ENCODE assay signal across 28 cellular contexts in genomic region chr1:45789601-45790000, GRCh38.
"Had no signal": no experiment of that assay in that cellular context is flagged by ENCODE, and none has a peak within 500 bp of the region (broad histone marks: within the 10 kb centered on the region; RNA-seq: fewer than 3 reads in every experiment).

No MANE protein-coding gene starts in this region.

- H3K4me1 Mint-ChIP-seq: endodermal cell, mesothelial cell of epicardium had no signal

- H3K4me3 Mint-ChIP-seq: dendritic cell treated with granulocyte-macrophage colony-stimulating factor and Interleukin-4, amounts not matched to agents 40 ng/mL and 50 ng/mL, for 4 days; effector memory CD8-positive, alpha-beta T cell; endodermal cell; mesothelial cell of epicardium; naive B cell had no signal

- H3K4me1 ChIP-seq: colonic mucosa, esophagus squamous epithelium, heart right ventricle, lower lobe of right lung had no signal

- ATAC-seq: effector memory CD8-positive, alpha-beta T cell; esophagus mucosa; gastrocnemius medialis; heart right ventricle; left cardiac atrium; left lung; left ventricle myocardium superior; lower lobe of right lung; mucosa of descending colon had no signal

- H3K27ac Mint-ChIP-seq: effector memory CD8-positive, alpha-beta T cell; endodermal cell; mesothelial cell of epicardium; naive B cell had no signal

- H3K36me3 ChIP-seq: colonic mucosa, esophagus squamous epithelium, gastrocnemius medialis, heart right ventricle, left lung, lower lobe of right lung had no signal

- H3K27ac ChIP-seq: colonic mucosa, epithelial cell of prostate, esophagus squamous epithelium, gastrocnemius medialis, heart right ventricle, left lung, lower lobe of right lung had no signal

- H3K36me3 Mint-ChIP-seq: mesothelial cell of epicardium, naive B cell had no signal

- DNase-seq: colonic mucosa; cortex of kidney; effector CD8-positive, alpha-beta T cell; effector memory CD8-positive, alpha-beta T cell; endodermal cell; erythroblast; esophagus squamous epithelium; foreskin fibroblast; foreskin melanocyte; gastrocnemius medialis; glutamatergic neuron; head of caudate nucleus; heart right ventricle; hippocampal formation; left cardiac atrium; left lung; left ventricle myocardium superior; lower lobe of right lung; mesenchymal stem cell; mucosa of descending colon; naive B cell had no signal

- FAIRE-seq: endometrium, islet of Langerhans, keratinocyte had no signal

- H3K9me3 ChIP-seq: colonic mucosa, esophagus squamous epithelium, gastrocnemius medialis, heart right ventricle, left lung, lower lobe of right lung, mucosa of descending colon had no signal

- H3K9me3 Mint-ChIP-seq: dendritic cell treated with granulocyte-macrophage colony-stimulating factor and Interleukin-4, amounts not matched to agents 40 ng/mL and 50 ng/mL, for 4 days; effector memory CD8-positive, alpha-beta T cell; endodermal cell; mesothelial cell of epicardium had no signal

- H3K27me3 ChIP-seq: colonic mucosa, gastrocnemius medialis, heart right ventricle, left lung had no signal

- H3K4me3 ChIP-seq: colonic mucosa, esophagus squamous epithelium, gastrocnemius medialis, heart right ventricle, left lung, lower lobe of right lung, mucosa of descending colon had no signal
